ENCODE assay signal across 8 cellular contexts in the genomic region with DNA sequence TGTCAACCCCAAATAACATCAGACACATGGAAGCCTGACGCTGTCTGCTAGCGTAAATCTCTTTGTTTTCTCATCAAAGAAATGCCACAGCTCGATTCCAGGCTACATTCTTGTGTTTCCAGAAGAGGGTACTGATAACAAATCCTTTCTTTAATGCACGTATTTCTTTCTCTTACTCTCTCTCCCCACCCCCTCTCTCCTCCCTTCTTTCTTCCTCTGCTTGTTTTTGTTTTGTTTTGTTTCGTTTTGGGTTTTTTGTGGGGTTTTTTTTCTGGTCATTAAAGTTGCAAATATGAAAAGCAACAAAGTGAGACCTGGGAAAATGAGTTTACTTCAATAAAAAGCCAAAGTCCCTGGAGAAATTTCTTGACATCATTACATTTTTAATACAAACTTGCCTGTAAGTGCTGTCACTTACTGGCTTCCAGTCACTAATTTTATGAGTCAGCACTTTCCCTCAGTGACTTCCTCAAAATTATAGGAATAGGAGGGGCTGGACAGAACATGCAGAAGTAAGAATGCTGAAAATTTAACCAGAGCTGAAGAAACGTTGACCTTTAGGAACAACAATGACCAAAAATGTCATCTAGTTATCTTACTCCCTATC.
DNase-seq lines count a peak whose midpoint lies in the region; ATAC-seq and TF ChIP-seq lines count a peak whose summit lies in the region.

No MANE protein-coding gene starts in this region.

- no peaks in the 10 kb centered on the region for H3K9me3 Mint-ChIP-seq in dendritic cell treated with granulocyte-macrophage colony-stimulating factor and Interleukin-4, amounts not matched to agents 40 ng/mL and 50 ng/mL, for 4 days

- TF ChIP-seq CTCF in HFF-Myc (IDR thresholded peaks at IDR 0.05; ENCODE audit: low read depth, low read length, missing control alignments): peak; percentile 30

- H3K27ac Mint-ChIP-seq in dendritic cell treated with granulocyte-macrophage colony-stimulating factor and Interleukin-4, amounts not matched to agents 40 ng/mL and 50 ng/mL, for 4 days: peak overlapping the region; percentile 92

- no peak overlapping the region; the same call in 1 of the 2 replicates for H3K4me3 ChIP-seq in HFF-Myc (replicated peaks; ENCODE audit: low read depth, low read length)

- peak; percentile 10 to 47 for DNase-seq in NCI-H524 (lab: John Stamatoyannopoulos, UW)
- no peak for DNase-seq in NCI-H524 treated with DMSO at 0.1 percent for 48 hours (lab: John Stamatoyannopoulos, UW)
- DNase-seq in HFF-Myc (ENCODE audit: extremely low read depth, low read depth): peak; percentile 62
- DNase-seq in RKO (ENCODE audit: low spot score): peak; percentile 69
- peak; percentile 12 for DNase-seq in midbrain (lab: John Stamatoyannopoulos, UW)
- no peak for DNase-seq in SHP77 treated with DMSO at 0.1 percent for 48 hours (lab: John Stamatoyannopoulos, UW)

- peaks cover 1% of the 10 kb centered on the region for H3K27me3 Mint-ChIP-seq in dendritic cell treated with granulocyte-macrophage colony-stimulating factor and Interleukin-4, amounts not matched to agents 40 ng/mL and 50 ng/mL, for 4 days

- ATAC-seq in GM19452 (IDR thresholded peaks at IDR 0.05; ENCODE audit: unreplicated experiment): no peak

- H3K4me3 Mint-ChIP-seq in dendritic cell treated with granulocyte-macrophage colony-stimulating factor and Interleukin-4, amounts not matched to agents 40 ng/mL and 50 ng/mL, for 4 days: peak overlapping the region; percentile 85

- intact Hi-C loops in dendritic cell treated with granulocyte-macrophage colony-stimulating factor and Interleukin-4, amounts not matched to agents 40 ng/mL and 50 ng/mL, for 4 days (cut with micrococcal nuclease): loop anchor here (1.0 to 2.0 kb wide), 2 partner anchors 40 to 109 kb away; no protein-coding TSS in a partner anchor

- H3K36me3 Mint-ChIP-seq in dendritic cell treated with granulocyte-macrophage colony-stimulating factor and Interleukin-4, amounts not matched to agents 40 ng/mL and 50 ng/mL, for 4 days (ENCODE audit: low read depth): no peaks in the 10 kb centered on the region

- peaks cover 23% of the 10 kb centered on the region for H3K4me1 Mint-ChIP-seq in dendritic cell treated with granulocyte-macrophage colony-stimulating factor and Interleukin-4, amounts not matched to agents 40 ng/mL and 50 ng/mL, for 4 days (ENCODE audit: low read depth)

Comparison
In these comparisons a context has a peak if more than half of its experiments do, and no peak if none do; other contexts are left out.
1. DNase-seq: peak in NCI-H524 (2 of 2), HFF-Myc (single experiment), RKO (single experiment) and midbrain (single experiment); none in NCI-H524 treated with DMSO at 0.1 percent for 48 hours (single experiment) and SHP77 treated with DMSO at 0.1 percent for 48 hours (single experiment).